In genomic region chr2:2571301-2572198, GRCh38 we compare ENCODE assay signal across 20 cellular contexts.
"Had no signal": no experiment of that assay in that cellular context is flagged by ENCODE, and none has a peak within 500 bp of the region (broad histone marks: within the 10 kb centered on the region; RNA-seq: fewer than 3 reads in every experiment).

No MANE protein-coding gene starts in this region.

- H3K9ac ChIP-seq: parathyroid adenoma had no signal

- H3K36me3 ChIP-seq: heart left ventricle, prostate gland, right lobe of liver, tibial artery, upper lobe of right lung had no signal

- H3K4me3 ChIP-seq: heart left ventricle, prostate gland, right lobe of liver, tibial artery, upper lobe of right lung had no signal

- H3K4me1 ChIP-seq: heart left ventricle, prostate gland, right lobe of liver, tibial artery, upper lobe of right lung had no signal

- H3K27me3 ChIP-seq: right lobe of liver, upper lobe of right lung had no signal

- H3K9me3 ChIP-seq: heart left ventricle, prostate gland, right lobe of liver, tibial artery, upper lobe of right lung had no signal

- H3K27ac ChIP-seq: heart left ventricle, parathyroid adenoma, prostate gland, right lobe of liver, tibial artery, upper lobe of right lung had no signal

- H3K27ac Mint-ChIP-seq: effector memory CD8-positive, alpha-beta T cell; mesothelial cell of epicardium; natural killer cell; stimulated activated memory B cell treated with anti-CD40 and anti-IgM and Interleukin-4, amounts not matched to agents 10 μg/mL and 1 μg/mL and 100 μg/mL, for 72 hours; stimulated activated naive CD8-positive, alpha-beta T cell treated with anti-CD3 and anti-CD28 coated beads, Interleukin-15, Interleukin-2, amounts not matched to agents 100 ng/mL and 50 ng/mL, for 24 hours had no signal

- DNase-seq: effector memory CD8-positive, alpha-beta T cell; foreskin melanocyte; heart left ventricle; hippocampal formation; left colon; natural killer cell; occipital lobe; right lobe of liver; stimulated activated CD4-positive, alpha-beta T cell treated with anti-CD3 and anti-CD28 coated beads, Interleukin-15, amount 100 ng/mL, for 24 hours; stimulated activated CD4-positive, alpha-beta T cell treated with anti-CD3 and anti-CD28 coated beads, Interleukin-1b, Interleukin-23, amount 100 ng/mL, for 48 hours; stimulated activated CD4-positive, alpha-beta T cell treated with anti-CD3 and anti-CD28 coated beads, Interleukin-4, amount 100 ng/mL, for 24 hours; upper lobe of right lung had no signal

- ATAC-seq: effector memory CD8-positive, alpha-beta T cell; heart left ventricle; left colon; natural killer cell; right lobe of liver; stimulated activated memory B cell treated with anti-CD40 and anti-IgM and Interleukin-4, amounts not matched to agents 10 μg/mL and 1 μg/mL and 100 μg/mL, for 72 hours; upper lobe of right lung had no signal

- H3K79me2 ChIP-seq: parathyroid adenoma had no signal

- H3K9me3 Mint-ChIP-seq: central memory CD8-positive, alpha-beta T cell; effector memory CD8-positive, alpha-beta T cell; mesothelial cell of epicardium; natural killer cell; neural crest cell; stimulated activated memory B cell treated with anti-CD40 and anti-IgM and Interleukin-4, amounts not matched to agents 10 μg/mL and 1 μg/mL and 100 μg/mL, for 72 hours; stimulated activated naive CD8-positive, alpha-beta T cell treated with anti-CD3 and anti-CD28 coated beads, Interleukin-15, Interleukin-2, amounts not matched to agents 100 ng/mL and 50 ng/mL, for 24 hours had no signal

- H3K36me3 Mint-ChIP-seq: mesothelial cell of epicardium; natural killer cell; stimulated activated memory B cell treated with anti-CD40 and anti-IgM and Interleukin-4, amounts not matched to agents 10 μg/mL and 1 μg/mL and 100 μg/mL, for 72 hours had no signal

- H2AFZ ChIP-seq: parathyroid adenoma had no signal

- H3K27me3 Mint-ChIP-seq: central memory CD8-positive, alpha-beta T cell; effector memory CD8-positive, alpha-beta T cell; stimulated activated memory B cell treated with anti-CD40 and anti-IgM and Interleukin-4, amounts not matched to agents 10 μg/mL and 1 μg/mL and 100 μg/mL, for 72 hours; stimulated activated naive CD8-positive, alpha-beta T cell treated with anti-CD3 and anti-CD28 coated beads, Interleukin-15, Interleukin-2, amounts not matched to agents 100 ng/mL and 50 ng/mL, for 24 hours had no signal

- H3K4me3 Mint-ChIP-seq: central memory CD8-positive, alpha-beta T cell; effector memory CD8-positive, alpha-beta T cell; mesothelial cell of epicardium; natural killer cell; neural crest cell; stimulated activated memory B cell treated with anti-CD40 and anti-IgM and Interleukin-4, amounts not matched to agents 10 μg/mL and 1 μg/mL and 100 μg/mL, for 72 hours; stimulated activated naive CD8-positive, alpha-beta T cell treated with anti-CD3 and anti-CD28 coated beads, Interleukin-15, Interleukin-2, amounts not matched to agents 100 ng/mL and 50 ng/mL, for 24 hours had no signal

- H3K4me1 Mint-ChIP-seq: central memory CD8-positive, alpha-beta T cell; mesothelial cell of epicardium; natural killer cell; stimulated activated memory B cell treated with anti-CD40 and anti-IgM and Interleukin-4, amounts not matched to agents 10 μg/mL and 1 μg/mL and 100 μg/mL, for 72 hours had no signal
